8 cellular contexts compared by ENCODE assay signal in the genomic region with DNA sequence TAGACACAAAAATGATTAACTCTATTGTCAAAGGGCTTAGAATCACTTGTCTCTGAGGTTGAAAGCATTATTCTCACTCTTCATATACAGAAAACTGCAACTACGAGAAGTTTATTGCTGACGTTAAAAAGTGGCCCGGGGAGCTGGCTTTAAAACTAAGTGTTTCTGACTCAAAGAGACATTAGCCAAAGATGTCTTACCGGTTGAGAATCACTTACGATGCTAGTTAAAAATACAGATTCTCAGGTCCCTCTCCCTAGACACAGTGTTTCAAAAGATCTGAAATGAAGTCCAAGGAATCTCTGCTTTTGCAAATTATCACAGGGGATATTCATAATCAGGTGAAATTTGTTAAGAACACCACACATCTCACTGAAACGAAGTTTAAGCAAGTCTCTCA. TPM values are rescaled to one million over a fixed set of nuclear protein-coding genes. Genes with fewer than 3 reads are reported as not detected.
DNase-seq lines count a peak whose midpoint lies in the region; ATAC-seq, FAIRE-seq and TF ChIP-seq lines count a peak whose summit lies in the region.

No MANE protein-coding gene starts in this region.

- no peak for ATAC-seq in naive B cell (ENCODE audit: low read depth in 2 of 2)
- no peak for ATAC-seq in HG03342 (IDR thresholded peaks at IDR 0.05; ENCODE audit: unreplicated experiment)
- no peak for ATAC-seq in GM21737 (IDR thresholded peaks at IDR 0.05; ENCODE audit: unreplicated experiment)

- H3K27ac Mint-ChIP-seq in naive B cell: peak overlapping the region in 3 of 6 donors; percentile 47 to 95 (median 78)

- H3K27me3 ChIP-seq in BE2C (no peaks in the 10 kb centered on the region), brain microvascular endothelial cell (replicated peaks) (no peaks in the 10 kb centered on the region)

- no peaks in the 10 kb centered on the region for H3K27me3 Mint-ChIP-seq in naive B cell

- peaks cover 0 to 5% of the 10 kb centered on the region in 2 donors for H3K36me3 Mint-ChIP-seq in naive B cell

- FAIRE-seq in GM12891 (lab: Jason Lieb, UNC): no peak

- H3K4me1 ChIP-seq in BE2C: peaks cover under 1% of the 10 kb centered on the region; the same call in 1 of the 2 replicates

- H3K9me3 Mint-ChIP-seq in naive B cell: no peaks in the 10 kb centered on the region

- H3K9me3 ChIP-seq in BE2C: no peaks in the 10 kb centered on the region

- no peak overlapping the region for H3K27ac ChIP-seq in brain microvascular endothelial cell

- in situ Hi-C loops in brain microvascular endothelial cell (cut with HindIII; ENCODE audit: low pct_ligation_motif_present, low sequenced_read_pairs): no loop called here

- DNase-seq in BE2C: no peak
- no peak for DNase-seq in Jurkat, Clone E6-1 (ENCODE audit: low read depth, low spot score)
- DNase-seq in brain microvascular endothelial cell: no peak
- no peak for DNase-seq in naive B cell
- DNase-seq in NCI-H2171 (lab: John Stamatoyannopoulos, UW): no peak
- DNase-seq in GM12891 (ENCODE audit: insufficient read length, low spot score): no peak

- TF ChIP-seq CTCF in BE2C (IDR thresholded peaks at IDR 0.05; ENCODE audit: low read depth, low read length) (no peak), brain microvascular endothelial cell (IDR thresholded peaks at IDR 0.05; ENCODE audit: low read depth, low read length, missing control alignments) (no peak)

- peak overlapping the region; percentile 77 to 99 (median 94) for H3K4me3 Mint-ChIP-seq in naive B cell

- H3K36me3 ChIP-seq in BE2C (no peaks in the 10 kb centered on the region), brain microvascular endothelial cell (replicated peaks) (no peaks in the 10 kb centered on the region)

- H3K4me1 Mint-ChIP-seq in naive B cell: peaks cover 25 to 52% (median 39%) of the 10 kb centered on the region in 3 donors

- no peak for TF ChIP-seq POLR2A in GM12891 (IDR thresholded peaks at IDR 0.05; ENCODE audit: low read depth, low read length)

- peak overlapping the region; percentile 94 for H3K4me3 ChIP-seq in BE2C (ENCODE audit: low read depth, low read length)
- H3K4me3 ChIP-seq in Jurkat, Clone E6-1 (ENCODE audit: low read length): peak overlapping the region; percentile 85
- H3K4me3 ChIP-seq in brain microvascular endothelial cell (ENCODE audit: low read depth, low read length): peak overlapping the region; percentile 89

TF ChIP-seq in GM12891, 5 proteins besides CTCF, POLR2A, EP300 and RAD21:
- TF ChIP-seq TAF1 (IDR thresholded peaks at IDR 0.05; ENCODE audit: low read depth, low read length) (no peak), PAX5 (IDR thresholded peaks at IDR 0.05; ENCODE audit: insufficient read depth, low read length, severe bottlenecking) (no peak), POU2F2 (IDR thresholded peaks at IDR 0.05; ENCODE audit: low read depth, low read length) (no peak), SPI1 (IDR thresholded peaks at IDR 0.05; ENCODE audit: low read depth, low read length) (no peak), POLR2AphosphoS5 (IDR thresholded peaks at IDR 0.05; ENCODE audit: low read depth, low read length) (no peak)

RNA-seq across cellular contexts. Expression of a gene that starts 1.2 kb away (rescaled TPM):
- polyA plus RNA-seq in BE2C (2012; ENCODE audit: insufficient read depth, insufficient read length, low read depth): 10.7 TPM
- 27.0 TPM for polyA plus RNA-seq in Jurkat, Clone E6-1 (2012; ENCODE audit: insufficient read depth, insufficient read length)
- 10 to 100 TPM; 17.8 to 39.0 (median 30.2) TPM for polyA plus RNA-seq in naive B cell (ENCODE audit: low read depth in 6 of 6)
- polyA plus RNA-seq in GM12891 (2012; ENCODE audit: low read depth, missing spikeins): 19.6 TPM

RNA-seq across cellular contexts. Expression of a gene that starts 46.9 kb away (rescaled TPM):
- 15.5 TPM for polyA plus RNA-seq in BE2C (2012; ENCODE audit: insufficient read depth, insufficient read length, low read depth)
- polyA plus RNA-seq in Jurkat, Clone E6-1 (2012; ENCODE audit: insufficient read depth, insufficient read length): 27.4 TPM
- 10 to 100 TPM in 5 of 6 donors, 1 to 10 TPM in 1; 6.6 to 19.6 (median 14.4) TPM for polyA plus RNA-seq in naive B cell (ENCODE audit: low read depth in 6 of 6)
- polyA plus RNA-seq in GM12891 (2012; ENCODE audit: low read depth, missing spikeins): 13.4 TPM
